ENCODE assay signal across 22 cellular contexts in genomic region chr2:47720559-47720958, GRCh38.
DNase-seq lines count a peak whose midpoint lies in the region; ATAC-seq, FAIRE-seq and TF ChIP-seq lines count a peak whose summit lies in the region.
"Had no signal": no experiment of that assay in that cellular context is flagged by ENCODE, and none has a peak within 500 bp of the region (broad histone marks: within the 10 kb centered on the region; RNA-seq: fewer than 3 reads in every experiment).

No MANE protein-coding gene starts in this region.

- FAIRE-seq in D721Med (lab: Jason Lieb, UNC) = no peak

- H3K9ac ChIP-seq in OCI-LY1 (ENCODE audit: low read length) = peak overlapping the region; percentile 58
- H3K9ac ChIP-seq: GM23248 had no signal

- intact Hi-C loops in activated CD4-positive, alpha-beta memory T cell treated with anti-CD3 and anti-CD28 coated beads for 36 hours (cut with micrococcal nuclease) = no loop called here

- peak; percentile 23 for DNase-seq in NOMO-1 treated with DMSO at 0.1 percent for 48 hours (lab: John Stamatoyannopoulos, UW; ENCODE audit: unreplicated experiment)
- DNase-seq in NOMO-1 treated with dmso at 0.1 percent for 144 hours (lab: John Stamatoyannopoulos, UW; ENCODE audit: unreplicated experiment) = no peak
- DNase-seq in memory B cell (ENCODE audit: low spot score in 2 of 2) = no peak
- DNase-seq in stimulated activated naive B cell treated with anti-CD40 and anti-IgM and Interleukin-4, amounts not matched to agents 10 μg/mL and 1 μg/mL and 100 μg/mL, for 72 hours = no peak
- DNase-seq in activated CD4-positive, alpha-beta memory T cell treated with anti-CD3 and anti-CD28 coated beads for 36 hours = no peak
- DNase-seq in T1000 (lab: John Stamatoyannopoulos, UW) = no peak
- DNase-seq in D721Med (ENCODE audit: insufficient read length, low spot score) = no peak
- DNase-seq: 8988T; COR-L47; DMS53; GM23248; NCI-H1048; NCI-H2107; NCI-H345; NCI-H526 treated with DMSO at 0.1 percent for 48 hours; NK-92 treated with Interleukin-12 subunit alpha and Interleukin-12 subunit beta, amount 100 ng/mL, for 24 hours; Peyer's patch; Right ventricle myocardium superior; SW 1271 had no signal

- H3K4me3 ChIP-seq in OCI-LY1 (ENCODE audit: low read depth, low read length, poor library complexity, severe bottlenecking) = no peak overlapping the region
- H3K4me3 ChIP-seq: GM23248, Peyer's patch had no signal

- peak overlapping the region; percentile 13; the same call in 1 of the 2 replicates for H3K4me2 ChIP-seq in OCI-LY1 (ENCODE audit: low read length)

- H3K27ac Mint-ChIP-seq in memory B cell = peak overlapping the region; percentile 20
- H3K27ac Mint-ChIP-seq in stimulated activated naive B cell treated with anti-CD40 and anti-IgM and Interleukin-4, amounts not matched to agents 10 μg/mL and 1 μg/mL and 100 μg/mL, for 72 hours = peak overlapping the region; percentile 72
- no peak overlapping the region for H3K27ac Mint-ChIP-seq in activated CD4-positive, alpha-beta memory T cell treated with anti-CD3 and anti-CD28 coated beads for 36 hours

- no peak for ATAC-seq in memory B cell (ENCODE audit: low read depth)
- ATAC-seq in stimulated activated naive B cell treated with anti-CD40 and anti-IgM and Interleukin-4, amounts not matched to agents 10 μg/mL and 1 μg/mL and 100 μg/mL, for 72 hours (replicated peaks) = no peak

- peak overlapping the region; percentile 98 for H3K27ac ChIP-seq in OCI-LY1 (ENCODE audit: low read depth, low read length, poor library complexity, severe bottlenecking)
- H3K27ac ChIP-seq: C4-2B, GM23248, Peyer's patch had no signal

- no peaks in the 10 kb centered on the region for H4K20me1 ChIP-seq in OCI-LY1 (ENCODE audit: insufficient read depth, low read length)

- peaks cover 1% of the 10 kb centered on the region for H3K36me3 Mint-ChIP-seq in memory B cell
- no peaks in the 10 kb centered on the region for H3K36me3 Mint-ChIP-seq in stimulated activated naive B cell treated with anti-CD40 and anti-IgM and Interleukin-4, amounts not matched to agents 10 μg/mL and 1 μg/mL and 100 μg/mL, for 72 hours
- H3K36me3 Mint-ChIP-seq in activated CD4-positive, alpha-beta memory T cell treated with anti-CD3 and anti-CD28 coated beads for 36 hours = no peaks in the 10 kb centered on the region
- H3K36me3 Mint-ChIP-seq: IgD-negative memory B cell had no signal

- H3K27me3 Mint-ChIP-seq in memory B cell = no peaks in the 10 kb centered on the region
- no peaks in the 10 kb centered on the region for H3K27me3 Mint-ChIP-seq in stimulated activated naive B cell treated with anti-CD40 and anti-IgM and Interleukin-4, amounts not matched to agents 10 μg/mL and 1 μg/mL and 100 μg/mL, for 72 hours
- H3K27me3 Mint-ChIP-seq in activated CD4-positive, alpha-beta memory T cell treated with anti-CD3 and anti-CD28 coated beads for 36 hours = peaks cover 2% of the 10 kb centered on the region
- H3K27me3 Mint-ChIP-seq: IgD-negative memory B cell had no signal

- H2AFZ ChIP-seq in OCI-LY1 (ENCODE audit: low read length) = no peak overlapping the region
- H2AFZ ChIP-seq: GM23248 had no signal

- H3K36me3 ChIP-seq in OCI-LY1 (ENCODE audit: insufficient read depth, low read length) = peaks cover 15% of the 10 kb centered on the region; the same call in 1 of the 2 replicates
- H3K36me3 ChIP-seq: Peyer's patch had no signal

- POLR2A ChIA-PET in activated CD4-positive, alpha-beta memory T cell treated with anti-CD3 and anti-CD28 coated beads for 36 hours (lab: Charles Lee) = no interaction called here

- peaks cover 1% of the 10 kb centered on the region for H3K9me3 Mint-ChIP-seq in memory B cell
- peaks cover 0 to 2% of the 10 kb centered on the region in 2 donors for H3K9me3 Mint-ChIP-seq in stimulated activated naive B cell treated with anti-CD40 and anti-IgM and Interleukin-4, amounts not matched to agents 10 μg/mL and 1 μg/mL and 100 μg/mL, for 72 hours
- no peaks in the 10 kb centered on the region for H3K9me3 Mint-ChIP-seq in activated CD4-positive, alpha-beta memory T cell treated with anti-CD3 and anti-CD28 coated beads for 36 hours
- H3K9me3 Mint-ChIP-seq: IgD-negative memory B cell had no signal

- H3K9me2 ChIP-seq in OCI-LY1 (ENCODE audit: low read depth, low read length) = no peaks in the 10 kb centered on the region

- H3F3A ChIP-seq in OCI-LY1 (ENCODE audit: insufficient read depth, low read length) = peaks cover 43% of the 10 kb centered on the region

- CTCF ChIA-PET in activated CD4-positive, alpha-beta memory T cell treated with anti-CD3 and anti-CD28 coated beads for 36 hours (lab: Charles Lee) = interaction anchor here (1.2 kb wide), 1 partner anchor 47 kb away, joined by 4 read pairs; no protein-coding TSS in a partner anchor

- H3K9me3 ChIP-seq in OCI-LY1 (ENCODE audit: low read length) = no peaks in the 10 kb centered on the region
- H3K9me3 ChIP-seq: Peyer's patch had no signal

- peaks cover 42% of the 10 kb centered on the region for H3K4me1 Mint-ChIP-seq in memory B cell
- H3K4me1 Mint-ChIP-seq in stimulated activated naive B cell treated with anti-CD40 and anti-IgM and Interleukin-4, amounts not matched to agents 10 μg/mL and 1 μg/mL and 100 μg/mL, for 72 hours = peaks cover 44 to 68% of the 10 kb centered on the region in 2 donors
- peaks cover 12% of the 10 kb centered on the region for H3K4me1 Mint-ChIP-seq in activated CD4-positive, alpha-beta memory T cell treated with anti-CD3 and anti-CD28 coated beads for 36 hours (ENCODE audit: low read depth)

- H3K4me3 Mint-ChIP-seq in memory B cell = no peak overlapping the region
- no peak overlapping the region for H3K4me3 Mint-ChIP-seq in stimulated activated naive B cell treated with anti-CD40 and anti-IgM and Interleukin-4, amounts not matched to agents 10 μg/mL and 1 μg/mL and 100 μg/mL, for 72 hours
- no peak overlapping the region for H3K4me3 Mint-ChIP-seq in activated CD4-positive, alpha-beta memory T cell treated with anti-CD3 and anti-CD28 coated beads for 36 hours

- peaks cover 100% of the 10 kb centered on the region for H3K4me1 ChIP-seq in OCI-LY1 (ENCODE audit: insufficient read depth, low read length, severe bottlenecking)

- no peaks in the 10 kb centered on the region for H3K27me3 ChIP-seq in OCI-LY1 (ENCODE audit: insufficient read depth, low read length)
- H3K27me3 ChIP-seq: Peyer's patch had no signal

- no peaks in the 10 kb centered on the region for H3K79me2 ChIP-seq in OCI-LY1 (ENCODE audit: insufficient read depth, low read length)

- no peak for TF ChIP-seq CTCF in OCI-LY1 (IDR thresholded peaks at IDR 0.05; ENCODE audit: low read length)
- no peak for TF ChIP-seq CTCF in D721Med (IDR thresholded peaks at IDR 0.05; ENCODE audit: insufficient read depth, missing control alignments)
